In genomic region chr6:31586013-31586412, GRCh38 we compare ENCODE assay signal across 9 cellular contexts. TPM values are rescaled to one million over a fixed set of nuclear protein-coding genes. Genes with fewer than 3 reads are reported as not detected.
DNase-seq lines count a peak whose midpoint lies in the region; ATAC-seq and TF ChIP-seq lines count a peak whose summit lies in the region.
"Had no signal": no experiment of that assay in that cellular context is flagged by ENCODE, and none has a peak within 500 bp of the region (broad histone marks: within the 10 kb centered on the region; RNA-seq: fewer than 3 reads in every experiment).

TSS of gene LST1 (plus strand) at chr6:31586277. CDS start at chr6:31587300, 1,023 bp downstream.

- H3K27me3 Mint-ChIP-seq in activated naive CD8-positive, alpha-beta T cell, result no peaks in the 10 kb centered on the region

- peaks cover 3% of the 10 kb centered on the region; the same call in 1 of the 2 replicates for H3F3A ChIP-seq in Loucy (ENCODE audit: low read depth)

- intact Hi-C loops in mucosa of descending colon (cut with DNase I, micrococcal nuclease), result no loop called here

- DNase-seq in CD1c-positive myeloid dendritic cell (ENCODE audit: extremely low spot score), result peak; percentile 88
- no peak for DNase-seq in mucosa of descending colon
- DNase-seq in SHP77 treated with DMSO at 0.1 percent for 48 hours (lab: John Stamatoyannopoulos, UW), result no peak
- no peak for DNase-seq in NCI-H1105 treated with DMSO at 0.1 percent for 48 hours (lab: John Stamatoyannopoulos, UW)

- peak within 1 kb of the TSS; percentile 85 for H3K9ac ChIP-seq in Loucy (ENCODE audit: low read depth, low read length, poor library complexity, severe bottlenecking)

- H3K36me3 ChIP-seq in Loucy (ENCODE audit: insufficient read depth, low read length), result no peaks in the 10 kb centered on the region
- no peaks in the 10 kb centered on the region for H3K36me3 ChIP-seq in mucosa of descending colon (ENCODE audit: low read depth)

- TF ChIP-seq CTCF in Loucy (conservative IDR thresholded peaks at IDR 0.05; ENCODE audit: low read length), result no peak
- no peak for TF ChIP-seq CTCF in mucosa of descending colon (IDR thresholded peaks at IDR 0.05)

- H3K4me2 ChIP-seq in Loucy (ENCODE audit: low read depth, low read length, poor library complexity, severe bottlenecking), result peak within 1 kb of the TSS; percentile 93

- H3K4me1 Mint-ChIP-seq in activated naive CD8-positive, alpha-beta T cell (ENCODE audit: low read depth), result peaks cover 62% of the 10 kb centered on the region

- H3K4me1 ChIP-seq in Loucy (ENCODE audit: insufficient read depth, low read length, poor library complexity, severe bottlenecking), result peaks cover 66% of the 10 kb centered on the region
- H3K4me1 ChIP-seq in mucosa of descending colon (ENCODE audit: low read depth), result no peaks in the 10 kb centered on the region

- H3K27me3 ChIP-seq in Loucy (ENCODE audit: insufficient read depth, low read length, poor library complexity, severe bottlenecking), result no peaks in the 10 kb centered on the region

- no peak within 1 kb of the TSS for H2AFZ ChIP-seq in Loucy (ENCODE audit: low read length)

- H3K27ac Mint-ChIP-seq in activated naive CD8-positive, alpha-beta T cell, result peak within 1 kb of the TSS; percentile 91

- peaks cover 47% of the 10 kb centered on the region for H3K79me2 ChIP-seq in Loucy (ENCODE audit: insufficient read depth, low read length)

- ATAC-seq in mucosa of descending colon, result peak; percentile 6
- no peak for ATAC-seq in GM18511 (IDR thresholded peaks at IDR 0.05; ENCODE audit: unreplicated experiment)
- no peak for ATAC-seq in HG02798 (IDR thresholded peaks at IDR 0.05; ENCODE audit: poor library complexity, unreplicated experiment)

- no peaks in the 10 kb centered on the region for H3K9me3 Mint-ChIP-seq in activated naive CD8-positive, alpha-beta T cell (ENCODE audit: low read depth)

- H3K4me3 Mint-ChIP-seq in activated naive CD8-positive, alpha-beta T cell, result peak within 1 kb of the TSS; percentile 82

- no peaks in the 10 kb centered on the region for H3K9me2 ChIP-seq in Loucy (replicated peaks; ENCODE audit: low read depth, low read length)

- H3K9me3 ChIP-seq in Loucy (ENCODE audit: insufficient read depth, low read depth, low read length), result no peaks in the 10 kb centered on the region
- no peaks in the 10 kb centered on the region for H3K9me3 ChIP-seq in mucosa of descending colon

- peaks cover 4% of the 10 kb centered on the region for H3K36me3 Mint-ChIP-seq in activated naive CD8-positive, alpha-beta T cell

- no peaks in the 10 kb centered on the region for H4K20me1 ChIP-seq in Loucy (ENCODE audit: insufficient read depth, low read length, poor library complexity, severe bottlenecking)

- H3K4me3 ChIP-seq in Loucy (ENCODE audit: low read length, poor library complexity, severe bottlenecking), result peak within 1 kb of the TSS; percentile 70
- H3K4me3 ChIP-seq in mucosa of descending colon, result no peak within 1 kb of the TSS

RNA-seq across cellular contexts. Expression of gene LST1, which starts in this region (rescaled TPM):
- 10 to 100 TPM in 1 of 3 donors, 1 to 10 TPM in 2; 3.9 to 11.3 (median 6.6) TPM for total RNA-seq in mucosa of descending colon
- total RNA-seq: fibroblast of villous mesenchyme had no signal
